ENCODE assay signal across 9 cellular contexts in the genomic region with DNA sequence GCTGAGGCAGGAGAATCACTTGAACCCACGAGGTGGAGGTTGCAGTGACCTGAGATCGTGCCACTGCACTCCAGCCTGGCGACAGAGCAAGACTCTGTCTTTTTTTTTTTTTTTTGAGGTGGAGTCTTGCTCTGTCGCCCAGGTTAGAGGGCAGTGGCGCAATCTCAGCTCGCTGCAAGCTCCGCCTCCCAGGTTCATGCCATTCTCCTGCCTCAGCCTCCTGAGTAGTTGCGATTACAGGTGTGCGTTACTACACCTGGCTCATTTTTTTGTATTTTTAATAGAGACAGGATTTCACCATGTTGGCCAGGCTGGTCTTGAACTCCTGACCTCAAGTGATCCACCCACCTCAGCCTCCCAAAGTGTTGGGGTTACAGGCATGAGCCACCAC. TPM values are rescaled to one million over a fixed set of nuclear protein-coding genes. Genes with fewer than 3 reads are reported as not detected.
DNase-seq lines count a peak whose midpoint lies in the region; ATAC-seq, FAIRE-seq and TF ChIP-seq lines count a peak whose summit lies in the region.
"Not testable (repeated sequence)": the region's sequence is repeated elsewhere in the genome, so short reads cannot be mapped to it uniquely, and the experiment has no call there.
"Had no signal": no experiment of that assay in that cellular context is flagged by ENCODE, and none has a peak within 500 bp of the region (broad histone marks: within the 10 kb centered on the region; RNA-seq: fewer than 3 reads in every experiment).

No MANE protein-coding gene starts in this region.

- H3K9me3 Mint-ChIP-seq in H9, IgD-negative memory B cell, naive B cell: not testable (repeated sequence)

- peak overlapping the region; percentile 8; the same call in 1 of the 2 replicates for H3K4me3 ChIP-seq in GM06990 (replicated peaks; ENCODE audit: low read depth, low read length)
- H3K4me3 ChIP-seq in SU-DHL-6 (ENCODE audit: insufficient read depth, low read length, poor library complexity, severe bottlenecking); heart right ventricle; thyroid gland (replicated peaks in 1 of 3): not testable (repeated sequence)
- peak overlapping the region; percentile 16 for H3K4me3 ChIP-seq in GM12878

- H3K4me1 ChIP-seq in H9 (ENCODE audit: insufficient read depth, low read length) = peaks cover 11% of the 10 kb centered on the region; the same call in 1 of the 2 replicates
- peaks cover 52% of the 10 kb centered on the region for H3K4me1 ChIP-seq in GM12878 (ENCODE audit: control insufficient read depth, insufficient read depth, low read length)
- peaks cover 9 to 46% (median 33%) of the 10 kb centered on the region in 9 donors for H3K4me1 ChIP-seq in heart right ventricle
- peaks cover 8 to 21% of the 10 kb centered on the region in 2 donors for H3K4me1 ChIP-seq in thyroid gland

- not testable (repeated sequence) for H3K4ac ChIP-seq in H9 (ENCODE audit: low read depth, low read length)

- not testable (repeated sequence) for TF ChIP-seq RAD21 in GM12878 (IDR thresholded peaks at IDR 0.05; ENCODE audit: insufficient read depth, low read depth, low read length)

- RAD21 ChIA-PET in GM12878 (lab: Charles Lee; ENCODE audit: unreplicated experiment) = interaction anchor here (1.1 to 4.5 kb wide), 11 partner anchors 14 to 153 kb away, joined by 3 to 79 read pairs (median 10); a partner anchor contains a TSS

- DNase-seq in GM06990 (ENCODE audit: extremely low read depth, insufficient read length); H9; GM12878 (ENCODE audit: low read depth, low spot score); heart right ventricle; naive B cell: not testable (repeated sequence)
- peak; percentile 22 to 23 for DNase-seq in thyroid gland

- H3K9me3 ChIP-seq in H9 (ENCODE audit: control insufficient read depth, low read depth, low read length); SU-DHL-6 (ENCODE audit: insufficient read depth, low read length); GM12878 (replicated peaks; ENCODE audit: control insufficient read depth, insufficient read depth, low read length); heart right ventricle; thyroid gland: not testable (repeated sequence)

- H3T11ph ChIP-seq in H9 (ENCODE audit: low read length) = not testable (repeated sequence)

- H2BK12ac ChIP-seq in H9 (ENCODE audit: insufficient read length, low read depth, low read length) = not testable (repeated sequence)

- TF ChIP-seq CTCF in GM06990 (IDR thresholded peaks at IDR 0.05; ENCODE audit: insufficient read depth, low read length, poor library complexity, severe bottlenecking); H9 (conservative IDR thresholded peaks at IDR 0.05); SU-DHL-6 (IDR thresholded peaks at IDR 0.05; ENCODE audit: insufficient read depth, low read length, poor library complexity, severe bottlenecking); GM12878 (IDR thresholded peaks at IDR 0.05 in 2 of 3, conservative IDR thresholded peaks at IDR 0.05 in 1 of 3; ENCODE audit: control insufficient read depth in 2 of 3, extremely low read depth in 1 of 3, insufficient read depth in 1 of 3, low read depth in 3 of 3, low read length in 3 of 3); heart right ventricle (IDR thresholded peaks at IDR 0.05); thyroid gland (IDR thresholded peaks at IDR 0.05): not testable (repeated sequence)

- H2AFZ ChIP-seq in H9 (ENCODE audit: low read length); SU-DHL-6 (ENCODE audit: low read depth, low read length, severe bottlenecking); GM12878 (ENCODE audit: control insufficient read depth, low read depth, low read length): not testable (repeated sequence)

- not testable (repeated sequence) for H2BK5ac ChIP-seq in H9 (ENCODE audit: insufficient read length, low read length)

- not testable (repeated sequence) for H2BK20ac ChIP-seq in H9 (ENCODE audit: low read depth, low read length, poor library complexity, severe bottlenecking)

- H3K79me1 ChIP-seq in H9 (ENCODE audit: insufficient read depth, low read depth, low read length, poor library complexity, severe bottlenecking) = not testable (repeated sequence)

- not testable (repeated sequence) for H4K5ac ChIP-seq in H9 (ENCODE audit: insufficient read length, low read depth, low read length)

- not testable (repeated sequence) for H2BK120ac ChIP-seq in H9 (ENCODE audit: low read depth, low read length, poor library complexity, severe bottlenecking)

- not testable (repeated sequence) for H4K91ac ChIP-seq in H9 (ENCODE audit: insufficient read length, low read depth, low read length)

- H3K27ac Mint-ChIP-seq in H9 = not testable (repeated sequence)
- peak overlapping the region; percentile 65 to 93 (median 69) for H3K27ac Mint-ChIP-seq in IgD-negative memory B cell
- H3K27ac Mint-ChIP-seq in naive B cell = peak overlapping the region; percentile 78 to 98 (median 95)

- no CpG with 5 or more reads among the region's 9 CpGs for WGBS in H9 (ENCODE audit: extremely low coverage, insufficient read length, low lambda C conversion rate)
- WGBS in GM12878 (ENCODE audit: insufficient coverage, insufficient replicate concordance, low lambda C conversion rate, missing lambda C conversion rate) = 10% methylated on average over 5 of the region's 9 CpGs
- 89 to 97% methylated on average over 9 of the region's 9 CpGs for WGBS in heart right ventricle, 2 donors
- WGBS in thyroid gland, 2 donors = 61 to 66% methylated on average over 9 of the region's 9 CpGs

- not testable (repeated sequence) for H3K4me3 Mint-ChIP-seq in H9
- H3K4me3 Mint-ChIP-seq in IgD-negative memory B cell = peak overlapping the region in 2 of 4 donors; percentile 46 to 67
- peak overlapping the region in 7 of 8 donors; percentile 81 to 91 (median 86) for H3K4me3 Mint-ChIP-seq in naive B cell

- POLR2A ChIA-PET in GM12878 (lab: Charles Lee) = interaction anchor here (0.6 to 4.7 kb wide), 8 partner anchors 14 to 157 kb away, joined by 3 to 22 read pairs (median 12); no protein-coding TSS in a partner anchor

- H4K8ac ChIP-seq in H9 (replicated peaks; ENCODE audit: insufficient read length, low read depth, low read length) = not testable (repeated sequence)

- H3K23me2 ChIP-seq in H9 (ENCODE audit: insufficient read length, low read depth, low read length, poor library complexity, severe bottlenecking) = not testable (repeated sequence)

- not testable (repeated sequence) for H2AK5ac ChIP-seq in H9 (ENCODE audit: insufficient read length, low read length)

- not testable (repeated sequence) for H3K14ac ChIP-seq in H9 (ENCODE audit: insufficient read depth, low read length)

- CTCF ChIA-PET in GM12878 (lab: Yijun Ruan, JAX) = interaction anchor here (0.6 to 10.9 kb wide), 10 partner anchors 14 to 104 kb away, joined by 3 to 157 read pairs (median 6); no protein-coding TSS in a partner anchor

- H4K20me1 ChIP-seq in H9 (ENCODE audit: control insufficient read depth, insufficient read depth, insufficient read length); SU-DHL-6 (ENCODE audit: low read depth, low read length); GM12878 (ENCODE audit: control insufficient read depth, insufficient read depth): not testable (repeated sequence)

- H3F3A ChIP-seq in SU-DHL-6 (ENCODE audit: insufficient read depth) = peaks cover 57% of the 10 kb centered on the region

- not testable (repeated sequence) for H3K27me3 ChIP-seq in GM06990 (replicated peaks; ENCODE audit: control insufficient read depth, insufficient read depth, low read length); H9 (ENCODE audit: insufficient read depth, low read length); SU-DHL-6 (ENCODE audit: low read length); GM12878 (replicated peaks in 1 of 2; ENCODE audit: control insufficient read depth in 2 of 2, insufficient read depth in 2 of 2, low read length in 1 of 2); heart right ventricle; thyroid gland

- not testable (repeated sequence) for TF ChIP-seq POLR2A in GM12878 (IDR thresholded peaks at IDR 0.05; ENCODE audit: low read depth, low read length); thyroid gland (IDR thresholded peaks at IDR 0.05)

- TF ChIP-seq EP300 in GM12878 (IDR thresholded peaks at IDR 0.05; ENCODE audit: borderline replicate concordance in 1 of 2, control insufficient read depth in 1 of 2, low read depth in 2 of 2, low read length in 2 of 2) = not testable (repeated sequence)

- H3K4me2 ChIP-seq in H9 (ENCODE audit: insufficient read depth, insufficient read length, low read length) (peak overlapping the region; percentile 1), SU-DHL-6 (ENCODE audit: low read depth, low read length, poor library complexity, severe bottlenecking) (peak overlapping the region; percentile 92), GM12878 (ENCODE audit: control insufficient read depth, insufficient read depth) (peak overlapping the region; percentile 79)

- not testable (repeated sequence) for H3K56ac ChIP-seq in H9 (ENCODE audit: insufficient read length, low read depth, low read length)

- not testable (repeated sequence) for H3K9ac ChIP-seq in H9 (ENCODE audit: extremely low read depth, insufficient read length, low read length)
- H3K9ac ChIP-seq in SU-DHL-6 (ENCODE audit: low read length) = peak overlapping the region; percentile 15; the same call in 1 of the 2 replicates
- peak overlapping the region; percentile 13; the same call in 1 of the 2 replicates for H3K9ac ChIP-seq in GM12878 (ENCODE audit: control insufficient read depth, insufficient read depth, low read length)

- not testable (repeated sequence) for FAIRE-seq in GM12878 (lab: Jason Lieb, UNC)

- not testable (repeated sequence) for H3K27ac ChIP-seq in H9 (ENCODE audit: insufficient read length, low read depth, low read length)
- H3K27ac ChIP-seq in SU-DHL-6 (ENCODE audit: low read depth, low read length) (peak overlapping the region; percentile 99), GM12878 (ENCODE audit: control insufficient read depth, insufficient read depth) (peak overlapping the region; percentile 87), heart right ventricle (peak overlapping the region in 8 of 10 donors; percentile 66 to 90 (median 83)), thyroid gland (peak overlapping the region in 1 of 3 donors; percentile 7)

- not testable (repeated sequence) for H3K27me3 Mint-ChIP-seq in H9 (ENCODE audit: low read depth); IgD-negative memory B cell; naive B cell

- not testable (repeated sequence) for H2BK15ac ChIP-seq in H9 (ENCODE audit: low read depth, low read length)

- H3K4me1 Mint-ChIP-seq in H9 (peaks cover 21 to 31% of the 10 kb centered on the region in 2 experiments), IgD-negative memory B cell (peaks cover 25 to 39% (median 33%) of the 10 kb centered on the region in 3 donors), naive B cell (peaks cover 36 to 43% (median 38%) of the 10 kb centered on the region in 3 donors)

- in situ Hi-C loops in GM12878 (cut with MboI) = not testable (repeated sequence)

- not testable (repeated sequence) for H3K36me3 Mint-ChIP-seq in H9 (ENCODE audit: insufficient read depth in 1 of 3, low read depth in 3 of 3); IgD-negative memory B cell; naive B cell

- SMC1A ChIA-PET in GM12878 (lab: Charles Lee; ENCODE audit: uncharacterized antibody, unreplicated experiment) = interaction anchor here (1.0 to 12.5 kb wide), 9 partner anchors 10 to 56 kb away, joined by 3 to 192 read pairs (median 13); no protein-coding TSS in a partner anchor

- not testable (repeated sequence) for H3K23ac ChIP-seq in H9 (ENCODE audit: insufficient read length, low read depth, low read length)

- not testable (repeated sequence) for ATAC-seq in GM12878; heart right ventricle; naive B cell (ENCODE audit: low read depth in 2 of 2)

- H3K36me3 ChIP-seq in GM06990 (ENCODE audit: control insufficient read depth, insufficient read depth, low read length); SU-DHL-6 (ENCODE audit: low read length); heart right ventricle; thyroid gland: not testable (repeated sequence)
- H3K36me3 ChIP-seq in GM12878 (ENCODE audit: control insufficient read depth in 2 of 2, insufficient read depth in 2 of 2, low read length in 1 of 2) = peaks cover 10 to 11% of the 10 kb centered on the region in 2 experiments; a peak in 3 of 4 replicates

- not testable (repeated sequence) for BruUV-seq in GM12878 (replicated peaks; lab: Mats Ljungman, UMichigan)

- intact Hi-C loops in GM12878 (cut with micrococcal nuclease; ENCODE audit: unreplicated experiment) (loop anchor here (1.0 to 2.0 kb wide), 4 partner anchors 21 to 40 kb away; no protein-coding TSS in a partner anchor), heart right ventricle (cut with DNase I) (loop anchor here in 1 of 10 donors (1.0 kb wide), 1 partner anchor 21 kb away; no protein-coding TSS in a partner anchor)
- intact Hi-C loops in thyroid gland (cut with DNase I) = not testable (repeated sequence)

- not testable (repeated sequence) for H3K18ac ChIP-seq in H9 (ENCODE audit: insufficient read length, low read depth, low read length)

- H3K9me2 ChIP-seq in SU-DHL-6 (replicated peaks; ENCODE audit: insufficient read depth, low read length) = not testable (repeated sequence)

- H3K79me2 ChIP-seq in H9 (ENCODE audit: insufficient read depth, low read length) = not testable (repeated sequence)
- peaks cover 62% of the 10 kb centered on the region for H3K79me2 ChIP-seq in SU-DHL-6 (ENCODE audit: insufficient read depth, low read length)
- peaks cover 68% of the 10 kb centered on the region for H3K79me2 ChIP-seq in GM12878 (ENCODE audit: control insufficient read depth, insufficient read depth, low read length)

RNA-seq across cellular contexts. Expression of a gene that starts 42.8 kb away (rescaled TPM):
- 6.9 and 7.1 TPM in 2 replicates for total RNA-seq in H9 (2021)
- 1.5 TPM for polyA plus RNA-seq in IgD-negative memory B cell
- 51.1 and 53.7 TPM in 2 replicates for total RNA-seq in GM12878 (2013; cell fraction: nucleolus; rRNA removed)
- total RNA-seq in GM12878 (2014; rRNA removed) = 17.0 and 18.6 TPM in 2 replicates
- 20.3 and 20.4 TPM in 2 replicates for total RNA-seq in GM12878 (2014; rRNA removed; fragmentation: Illumina TruSeq; extraction: Trizol)
- 58.4 and 61.6 TPM in 2 replicates for total RNA-seq in GM12878 (2021)
- polyA plus RNA-seq in GM12878 (2011; ENCODE audit: low read depth) = 12.2 TPM
- polyA plus RNA-seq in GM12878 (2011; rRNA removed) = 11.0 and 12.7 TPM in 2 replicates
- 16.9 and 17.7 TPM in 2 replicates for polyA plus RNA-seq in GM12878 (2011; cell fraction: cytosol; rRNA removed)
- 24.0 and 29.2 TPM in 2 replicates for polyA plus RNA-seq in GM12878 (2011; cell fraction: nucleus; rRNA removed)
- 19.6 TPM in 2 replicates for polyA plus RNA-seq in GM12878 (2012)
- polyA plus RNA-seq in GM12878 (2014; fragmentation: Illumina TruSeq; extraction: Trizol) = 22.7 and 27.0 TPM in 2 replicates
- 1 to 10 TPM; 5.9 to 6.1 TPM for polyA plus RNA-seq in GM12878 (2014; fragmentation: Nextera tagmentation; extraction: Ambion mirVana)
- polyA plus RNA-seq in GM12878 (2014; rRNA removed) = 19.6 and 20.7 TPM in 2 replicates
- 1 to 10 TPM; 4.9 to 9.5 TPM for polyA plus RNA-seq in GM12878 (2016; fragmentation: Nextera tagmentation; extraction: Ambion mirVana)
- polyA minus RNA-seq in GM12878 (2011; rRNA and poly(A)+ RNA removed) = 42.2 and 53.6 TPM in 2 replicates
- 28.3 and 29.6 TPM in 2 replicates for polyA minus RNA-seq in GM12878 (2011; cell fraction: cytosol; rRNA and poly(A)+ RNA removed)
- 13.7 and 27.7 TPM in 2 replicates for polyA minus RNA-seq in GM12878 (2011; cell fraction: nucleus; rRNA and poly(A)+ RNA removed)
- 10 to 100 TPM in 6 of 10 donors, 1 to 10 TPM in 4; 1.9 to 33.0 (median 19.8) TPM for total RNA-seq in heart right ventricle
- 1 to 10 TPM in 1 of 2 donors, under 1 TPM in 1; 0.46 to 1.2 TPM for polyA plus RNA-seq in heart right ventricle
- polyA plus RNA-seq in naive B cell (ENCODE audit: low read depth in 6 of 6) = 1 to 10 TPM; 1.3 to 2.7 (median 1.9) TPM
- 1 to 10 TPM in 3 of 4 donors, under 1 TPM in 1; 0.67 to 1.6 (median 1.1) TPM for total RNA-seq in thyroid gland
- polyA plus RNA-seq: HepG2 had no signal

Comparison
In these comparisons a context has a peak if more than half of its experiments do, and no peak if none do; other contexts are left out.
1. H3K4me2 ChIP-seq: peak in every context shown above with its lines; median percentile 92 in SU-DHL-6; 79 in GM12878; 1 in H9.